ENCODE assay signal across 26 cellular contexts in genomic region chr4:128630881-128631280, GRCh38.
DNase-seq lines count a peak whose midpoint lies in the region; ATAC-seq and TF ChIP-seq lines count a peak whose summit lies in the region.
"Had no signal": no experiment of that assay in that cellular context is flagged by ENCODE, and none has a peak within 500 bp of the region (broad histone marks: within the 10 kb centered on the region; RNA-seq: fewer than 3 reads in every experiment).

No MANE protein-coding gene starts in this region.

- DNase-seq in GM23338 (ENCODE audit: low spot score) (no peak), choroid plexus epithelial cell (ENCODE audit: low read depth) (peak; percentile 69), kidney tubule cell (ENCODE audit: low spot score) (peak; percentile 8), smooth muscle cell (lab: John Stamatoyannopoulos, UW; ENCODE audit: unreplicated experiment) (no peak), NCI-H748 (lab: John Stamatoyannopoulos, UW; ENCODE audit: unreplicated experiment) (no peak), NCI-H510A treated with DMSO at 0.1 percent for 48 hours (lab: John Stamatoyannopoulos, UW) (no peak)
- DNase-seq in activated naive CD8-positive, alpha-beta T cell treated with anti-CD3 and anti-CD28 coated beads for 36 hours, result no peak
- DNase-seq: activated CD4-positive, alpha-beta memory T cell treated with anti-CD3 and anti-CD28 coated beads, Interleukin-2, amount 10 ng/mL, durations not matched to agents 7 days and 5 days; brain microvascular endothelial cell; effector CD8-positive, alpha-beta T cell; KBM-7; MG63; NCI-H1436 treated with DMSO at 0.1 percent for 48 hours; NCI-H524; Peyer's patch; SJCRH30; stimulated activated CD4-positive, alpha-beta T cell treated with anti-CD3 and anti-CD28 coated beads, Interleukin-2, amount 100 ng/mL, for 48 hours; T-cell had no signal

- H3K9me3 Mint-ChIP-seq in GM23338, result no peaks in the 10 kb centered on the region
- no peaks in the 10 kb centered on the region for H3K9me3 Mint-ChIP-seq in activated naive CD8-positive, alpha-beta T cell treated with anti-CD3 and anti-CD28 coated beads for 36 hours
- H3K9me3 Mint-ChIP-seq: activated CD4-positive, alpha-beta memory T cell treated with anti-CD3 and anti-CD28 coated beads, Interleukin-2, amount 10 ng/mL, durations not matched to agents 7 days and 5 days; activated naive CD4-positive, alpha-beta T cell treated with anti-CD3 and anti-CD28 coated beads, Interleukin-2, amount 50 U/mL, for 72 hours; activated T-helper 2 cell treated with anti-CD3 and anti-CD28 coated beads, Interferon-gamma antibody, Interleukin-2, Interleukin-4, amounts not matched to agents 10 μg/mL and 5 μg/mL and 100 μg/mL, durations not matched to agents 14 hours and 24 hours and 36 hours; stimulated activated memory B cell treated with anti-CD40 and anti-IgM and Interleukin-4, amounts not matched to agents 10 μg/mL and 1 μg/mL and 100 μg/mL, for 72 hours; T-cell had no signal

- H3K4me3 Mint-ChIP-seq in GM23338, result no peak overlapping the region
- no peak overlapping the region for H3K4me3 Mint-ChIP-seq in activated naive CD8-positive, alpha-beta T cell treated with anti-CD3 and anti-CD28 coated beads for 36 hours
- H3K4me3 Mint-ChIP-seq: activated CD4-positive, alpha-beta memory T cell treated with anti-CD3 and anti-CD28 coated beads, Interleukin-2, amount 10 ng/mL, durations not matched to agents 7 days and 5 days; stimulated activated memory B cell treated with anti-CD40 and anti-IgM and Interleukin-4, amounts not matched to agents 10 μg/mL and 1 μg/mL and 100 μg/mL, for 72 hours; T-cell had no signal

- no peaks in the 10 kb centered on the region for H4K20me1 ChIP-seq in GM23338 (replicated peaks; ENCODE audit: insufficient read depth)
- no peaks in the 10 kb centered on the region for H4K20me1 ChIP-seq in smooth muscle cell (ENCODE audit: low read depth)

- H3K27ac Mint-ChIP-seq in GM23338, result peak overlapping the region; percentile 20; the same call in 1 of the 2 replicates
- H3K27ac Mint-ChIP-seq in activated naive CD8-positive, alpha-beta T cell treated with anti-CD3 and anti-CD28 coated beads for 36 hours, result no peak overlapping the region
- H3K27ac Mint-ChIP-seq: activated CD4-positive, alpha-beta memory T cell treated with anti-CD3 and anti-CD28 coated beads, Interleukin-2, amount 10 ng/mL, durations not matched to agents 7 days and 5 days; activated naive CD4-positive, alpha-beta T cell treated with anti-CD3 and anti-CD28 coated beads, Interleukin-2, amount 50 U/mL, for 72 hours; activated T-helper 2 cell treated with anti-CD3 and anti-CD28 coated beads, Interferon-gamma antibody, Interleukin-2, Interleukin-4, amounts not matched to agents 10 μg/mL and 5 μg/mL and 100 μg/mL, durations not matched to agents 14 hours and 24 hours and 36 hours; stimulated activated memory B cell treated with anti-CD40 and anti-IgM and Interleukin-4, amounts not matched to agents 10 μg/mL and 1 μg/mL and 100 μg/mL, for 72 hours; T-cell had no signal

- H3K4me3 ChIP-seq in GM23338 (no peak overlapping the region), choroid plexus epithelial cell (ENCODE audit: low read depth, low read length) (no peak overlapping the region), smooth muscle cell (no peak overlapping the region)
- H3K4me3 ChIP-seq: esophagus muscularis mucosa, lung, MG63, Peyer's patch, SJCRH30, vagina had no signal

- peak overlapping the region; percentile 89 for H2AFZ ChIP-seq in GM23338
- H2AFZ ChIP-seq in smooth muscle cell (ENCODE audit: low read depth), result peak overlapping the region; percentile 10

- TF ChIP-seq CTCF in GM23338 (conservative IDR thresholded peaks at IDR 0.05; ENCODE audit: low read depth in 2 of 2), result no peak
- no peak for TF ChIP-seq CTCF in choroid plexus epithelial cell (conservative IDR thresholded peaks at IDR 0.05; ENCODE audit: low read depth, low read length)
- no peak for TF ChIP-seq CTCF in smooth muscle cell (IDR thresholded peaks at IDR 0.05; ENCODE audit: borderline replicate concordance, insufficient read depth, poor library complexity, severe bottlenecking)

- H3K9me3 ChIP-seq in smooth muscle cell (replicated peaks; ENCODE audit: low read depth), result no peaks in the 10 kb centered on the region
- H3K9me3 ChIP-seq: esophagus muscularis mucosa, MG63, neutrophil, Peyer's patch, SJCRH30, vagina had no signal

- H3K27me3 ChIP-seq in GM23338 (ENCODE audit: insufficient read depth) (no peaks in the 10 kb centered on the region), smooth muscle cell (ENCODE audit: low read depth) (no peaks in the 10 kb centered on the region)
- H3K27me3 ChIP-seq: brain microvascular endothelial cell, esophagus muscularis mucosa, MG63, Peyer's patch, SJCRH30, vagina had no signal

- 80% methylated on average over 5 of the region's 5 CpGs for WGBS in smooth muscle cell (ENCODE audit: low lambda C conversion rate)

- no peak overlapping the region for H3K4me2 ChIP-seq in GM23338
- H3K4me2 ChIP-seq in smooth muscle cell, result no peak overlapping the region

- H3K4me1 ChIP-seq in GM23338 (ENCODE audit: insufficient read depth), result peaks cover 8% of the 10 kb centered on the region
- peaks cover 4% of the 10 kb centered on the region for H3K4me1 ChIP-seq in smooth muscle cell (ENCODE audit: low read depth)
- H3K4me1 ChIP-seq: Peyer's patch, vagina had no signal

- H3K36me3 Mint-ChIP-seq in GM23338 (ENCODE audit: low read depth), result no peaks in the 10 kb centered on the region
- H3K36me3 Mint-ChIP-seq in activated naive CD8-positive, alpha-beta T cell treated with anti-CD3 and anti-CD28 coated beads for 36 hours, result no peaks in the 10 kb centered on the region
- H3K36me3 Mint-ChIP-seq: activated naive CD4-positive, alpha-beta T cell treated with anti-CD3 and anti-CD28 coated beads, Interleukin-2, amount 50 U/mL, for 72 hours; stimulated activated memory B cell treated with anti-CD40 and anti-IgM and Interleukin-4, amounts not matched to agents 10 μg/mL and 1 μg/mL and 100 μg/mL, for 72 hours; T-cell had no signal

- H3K27ac ChIP-seq in GM23338 (ENCODE audit: low read depth) (no peak overlapping the region; the same call in 1 of the 2 replicates), smooth muscle cell (ENCODE audit: low read depth) (no peak overlapping the region)
- H3K27ac ChIP-seq: brain microvascular endothelial cell, esophagus muscularis mucosa, neutrophil, Peyer's patch, SJCRH30, vagina had no signal

- H3K79me2 ChIP-seq in GM23338 (replicated peaks; ENCODE audit: insufficient read depth) (no peaks in the 10 kb centered on the region), smooth muscle cell (ENCODE audit: low read depth) (no peaks in the 10 kb centered on the region)

- peaks cover 17% of the 10 kb centered on the region for H3K4me1 Mint-ChIP-seq in GM23338
- H3K4me1 Mint-ChIP-seq in activated naive CD8-positive, alpha-beta T cell treated with anti-CD3 and anti-CD28 coated beads for 36 hours, result no peaks in the 10 kb centered on the region
- H3K4me1 Mint-ChIP-seq: activated CD4-positive, alpha-beta memory T cell treated with anti-CD3 and anti-CD28 coated beads, Interleukin-2, amount 10 ng/mL, durations not matched to agents 7 days and 5 days; stimulated activated memory B cell treated with anti-CD40 and anti-IgM and Interleukin-4, amounts not matched to agents 10 μg/mL and 1 μg/mL and 100 μg/mL, for 72 hours; T-cell had no signal

- no peak for ATAC-seq in GM23338
- ATAC-seq in HG02623 (IDR thresholded peaks at IDR 0.05; ENCODE audit: unreplicated experiment), result no peak
- ATAC-seq: activated naive CD4-positive, alpha-beta T cell treated with anti-CD3 and anti-CD28 coated beads, Interleukin-2, amount 50 U/mL, for 72 hours; stimulated activated memory B cell treated with anti-CD40 and anti-IgM and Interleukin-4, amounts not matched to agents 10 μg/mL and 1 μg/mL and 100 μg/mL, for 72 hours; T-cell had no signal

- 0 out of 2 replicates have a peak, but pooled peaks cover 5% of the 10 kb centered on the region for H3K9me2 ChIP-seq in GM23338 (ENCODE audit: insufficient read depth)

- no peaks in the 10 kb centered on the region for H3F3A ChIP-seq in GM23338 (replicated peaks; ENCODE audit: low read depth)
- H3F3A ChIP-seq in smooth muscle cell (ENCODE audit: low read depth), result no peaks in the 10 kb centered on the region

- H3K27me3 Mint-ChIP-seq in GM23338 (ENCODE audit: insufficient read depth, low read depth, poor library complexity), result peaks cover 2% of the 10 kb centered on the region
- H3K27me3 Mint-ChIP-seq in activated naive CD8-positive, alpha-beta T cell treated with anti-CD3 and anti-CD28 coated beads for 36 hours, result peaks cover 6% of the 10 kb centered on the region
- H3K27me3 Mint-ChIP-seq: stimulated activated memory B cell treated with anti-CD40 and anti-IgM and Interleukin-4, amounts not matched to agents 10 μg/mL and 1 μg/mL and 100 μg/mL, for 72 hours had no signal

- H3K36me3 ChIP-seq in GM23338 (ENCODE audit: insufficient read depth) (no peaks in the 10 kb centered on the region), smooth muscle cell (ENCODE audit: low read depth) (no peaks in the 10 kb centered on the region)
- H3K36me3 ChIP-seq: brain microvascular endothelial cell, esophagus muscularis mucosa, MG63, neutrophil, Peyer's patch, SJCRH30, vagina had no signal

- no peak overlapping the region for H3K9ac ChIP-seq in smooth muscle cell (ENCODE audit: low read depth)

Comparison
In these comparisons a context has a peak if more than half of its experiments do, and no peak if none do; other contexts are left out.
1. DNase-seq: peak in choroid plexus epithelial cell (single experiment) and kidney tubule cell (single experiment); none in GM23338 (single experiment), smooth muscle cell (single experiment), activated naive CD8-positive, alpha-beta T cell treated with anti-CD3 and anti-CD28 coated beads for 36 hours (single experiment), NCI-H748 (single experiment) and NCI-H510A treated with DMSO at 0.1 percent for 48 hours (single experiment).